ENCODE assay signal across 9 cellular contexts in genomic region chr15:63044077-63044644, GRCh38.
A peak's percentile ranks its signal among the peaks of the same experiment; 100 is the strongest.
DNase-seq lines count a peak whose midpoint lies in the region; TF ChIP-seq lines count a peak whose summit lies in the region.
"Had no signal": no experiment of that assay in that cellular context is flagged by ENCODE, and none has a peak within 500 bp of the region (broad histone marks: within the 10 kb centered on the region; RNA-seq: fewer than 3 reads in every experiment).

No MANE protein-coding gene starts in this region.

- H3K79me2 ChIP-seq in ACC112 (ENCODE audit: control insufficient read depth, insufficient read depth, low read length, unreplicated experiment) (peaks cover 59% of the 10 kb centered on the region), MM.1S (ENCODE audit: low read length) (no peaks in the 10 kb centered on the region)

- peak overlapping the region; percentile 57 to 91 (median 69) for H3K27ac Mint-ChIP-seq in nephron

- peaks cover 2% of the 10 kb centered on the region for H3K9me3 Mint-ChIP-seq in nephron

- TF ChIP-seq CTCF in MM.1S (IDR thresholded peaks at IDR 0.05; ENCODE audit: low read length) (no peak), nephron (IDR thresholded peaks at IDR 0.05; ENCODE audit: unreplicated experiment in 3 of 3) (no peak)

- H3K9ac ChIP-seq in MM.1S (ENCODE audit: low read length), result no peak overlapping the region

- H3K36me3 ChIP-seq in ACC112 (ENCODE audit: insufficient read depth, low read length) (peaks cover 15% of the 10 kb centered on the region; the same call in 1 of the 2 replicates), MM.1S (replicated peaks; ENCODE audit: insufficient read depth, low read length) (no peaks in the 10 kb centered on the region)

- H4K20me1 ChIP-seq in MM.1S (ENCODE audit: insufficient read depth, low read length), result no peaks in the 10 kb centered on the region

- no peaks in the 10 kb centered on the region for H3K9me3 ChIP-seq in MM.1S (replicated peaks; ENCODE audit: insufficient read depth, low read length)

- peak overlapping the region; percentile 97 for H3K4me3 Mint-ChIP-seq in nephron

- H3K27me3 ChIP-seq in ACC112 (ENCODE audit: insufficient read depth, low read length), result no peaks in the 10 kb centered on the region
- H3K27me3 ChIP-seq in MM.1S (replicated peaks; ENCODE audit: insufficient read depth, low read length), result peaks cover 68% of the 10 kb centered on the region

- H3K4me3 ChIP-seq in ACC112 (ENCODE audit: low read depth, low read length) (peak overlapping the region; percentile 96), MM.1S (ENCODE audit: low read length) (no peak overlapping the region)

- H3K4me2 ChIP-seq in MM.1S (ENCODE audit: low read depth, low read length), result peak overlapping the region; percentile 33; the same call in 1 of the 2 replicates

- DNase-seq in MM.1S (no peak), epithelial cell of prostate (ENCODE audit: low read depth, low spot score) (no peak), dedifferentiated amniotic fluid mesenchymal stem cell (ENCODE audit: extremely low spot score) (no peak), NCI-H1048 (lab: John Stamatoyannopoulos, UW) (no peak), substantia nigra (lab: John Stamatoyannopoulos, UW) (no peak)
- no peak for DNase-seq in stimulated activated CD8-positive, alpha-beta memory T cell treated with anti-CD3 and anti-CD28 coated beads, Interleukin-4, amount 100 ng/mL, for 48 hours
- DNase-seq: effector CD8-positive, alpha-beta T cell had no signal

- H3K4me1 ChIP-seq in ACC112 (ENCODE audit: control insufficient read depth, insufficient read depth, low read length, unreplicated experiment) (peaks cover 30% of the 10 kb centered on the region), MM.1S (ENCODE audit: low read length) (0 out of 2 replicates have a peak, but pooled peaks cover 4% of the 10 kb centered on the region)

- peaks cover 54% of the 10 kb centered on the region for H3K4me1 Mint-ChIP-seq in nephron

- H3K27ac ChIP-seq in ACC112 (ENCODE audit: low read depth, low read length) (peak overlapping the region; percentile 92), MM.1S (ENCODE audit: low read length) (no peak overlapping the region), epithelial cell of prostate (peak overlapping the region; percentile 45), substantia nigra (ENCODE audit: low read depth, low read length, poor library complexity, severe bottlenecking) (no peak overlapping the region)

- H3K9me2 ChIP-seq in MM.1S (replicated peaks; ENCODE audit: insufficient read depth, low read length), result no peaks in the 10 kb centered on the region

- peaks cover 21% of the 10 kb centered on the region for H3K27me3 Mint-ChIP-seq in nephron (ENCODE audit: low read depth)

- H3K36me3 Mint-ChIP-seq in nephron (ENCODE audit: low read depth), result peaks cover 24% of the 10 kb centered on the region

- H2AFZ ChIP-seq in ACC112 (ENCODE audit: low read length, unreplicated experiment) (peak overlapping the region; percentile 18), MM.1S (ENCODE audit: low read length) (no peak overlapping the region)

- peaks cover 8% of the 10 kb centered on the region; the same call in 1 of the 2 replicates for H3F3A ChIP-seq in MM.1S (ENCODE audit: insufficient read depth, low read length)

Comparison
In these comparisons a context has a peak if more than half of its experiments do, and no peak if none do; other contexts are left out.
1. H3K27ac ChIP-seq: peak in ACC112 (single experiment) and epithelial cell of prostate (single experiment); none in MM.1S (single experiment) and substantia nigra (single experiment).